In genomic region chr1:3139451-3139852, GRCh38 we compare ENCODE assay signal across 29 cellular contexts.
A peak's percentile ranks its signal among the peaks of the same experiment; 100 is the strongest.
DNase-seq lines count a peak whose midpoint lies in the region; ATAC-seq and TF ChIP-seq lines count a peak whose summit lies in the region.
"Had no signal": no experiment of that assay in that cellular context is flagged by ENCODE, and none has a peak within 500 bp of the region (broad histone marks: within the 10 kb centered on the region; RNA-seq: fewer than 3 reads in every experiment).

No MANE protein-coding gene starts in this region.

- H3K4me1 ChIP-seq in cardiac muscle cell (ENCODE audit: low read depth) (peaks cover 28% of the 10 kb centered on the region), thoracic aorta (ENCODE audit: control insufficient read depth in 1 of 2, low read depth in 2 of 2) (peaks cover 15 to 73% of the 10 kb centered on the region in 2 donors), GM23338 (ENCODE audit: insufficient read depth) (no peaks in the 10 kb centered on the region)
- H3K4me1 ChIP-seq: lower lobe of right lung, spleen, upper lobe of right lung had no signal

- no peaks in the 10 kb centered on the region for H3F3A ChIP-seq in GM23338 (replicated peaks; ENCODE audit: low read depth)

- H3K9me3 ChIP-seq in cardiac muscle cell (ENCODE audit: low read depth): no peaks in the 10 kb centered on the region
- H3K9me3 ChIP-seq in thoracic aorta: no peaks in the 10 kb centered on the region
- H3K9me3 ChIP-seq: lower lobe of right lung, spleen, upper lobe of right lung had no signal

- H3K36me3 ChIP-seq in cardiac muscle cell (no peaks in the 10 kb centered on the region), thoracic aorta (no peaks in the 10 kb centered on the region), GM23338 (ENCODE audit: insufficient read depth) (no peaks in the 10 kb centered on the region)
- H3K36me3 ChIP-seq: brain microvascular endothelial cell, lower lobe of right lung, spleen, upper lobe of right lung had no signal

- ATAC-seq in left cardiac atrium (no peak), thoracic aorta (ENCODE audit: insufficient number of reproducible peaks, low FRiP score, low read depth) (no peak), GM23338 (no peak)
- ATAC-seq: activated CD4-positive, CD25-positive, alpha-beta regulatory T cell treated with anti-CD3 and anti-CD28 coated beads, Interleukin-2, amount 50 U/mL, for 24 hours; lower lobe of right lung; natural killer cell; PC-3; upper lobe of right lung had no signal

- H3K4me3 ChIP-seq in cardiac muscle cell (no peak overlapping the region), thoracic aorta (peak overlapping the region; percentile 24), GM23338 (no peak overlapping the region)
- H3K4me3 ChIP-seq: spleen, upper lobe of right lung had no signal

- no peak for TF ChIP-seq CTCF in cardiac muscle cell (IDR thresholded peaks at IDR 0.05; ENCODE audit: low read depth, low read length)
- TF ChIP-seq CTCF in brain (conservative IDR thresholded peaks at IDR 0.05): no peak
- TF ChIP-seq CTCF in thoracic aorta (IDR thresholded peaks at IDR 0.05): no peak
- TF ChIP-seq CTCF in GM23338 (conservative IDR thresholded peaks at IDR 0.05; ENCODE audit: low read depth in 2 of 2): no peak

- DNase-seq in cardiac muscle cell (ENCODE audit: low read depth in 1 of 2, low spot score in 1 of 2) (no peak), left cardiac atrium (no peak), medulla oblongata (ENCODE audit: extremely low spot score) (peak; percentile 49), thoracic aorta (ENCODE audit: low spot score) (no peak), NCI-H1417 treated with DMSO at 0.1 percent for 48 hours (lab: John Stamatoyannopoulos, UW) (no peak), GM23338 (ENCODE audit: low spot score) (no peak)
- no peak for DNase-seq in activated naive CD4-positive, alpha-beta T cell treated with anti-CD3 and anti-CD28 coated beads for 36 hours
- DNase-seq: activated CD4-positive, alpha-beta T cell treated with anti-CD3 and anti-CD28 coated beads, Interleukin-2, amount 50 U/mL, for 4 hours; activated T-cell treated with anti-CD3 and anti-CD28 coated beads, Interleukin-2, amount 50 U/mL, for 48 hours; brain microvascular endothelial cell; CD4-positive, CD25-positive, alpha-beta regulatory T cell; DND-41; effector CD8-positive, alpha-beta T cell; glutamatergic neuron; IMR-90; lower lobe of right lung; MV-4-11; natural killer cell; NCI-H1436 treated with DMSO at 0.1 percent for 48 hours; NCI-H226; NCI-H526 treated with DMSO at 0.1 percent for 48 hours; PC-3; retina; spleen; stimulated activated CD4-positive, alpha-beta T cell treated with anti-CD3 and anti-CD28 coated beads, Interleukin-2, amount 100 ng/mL, for 24 hours; upper lobe of right lung had no signal

- H3K27ac Mint-ChIP-seq in brain: peak overlapping the region; percentile 55 to 95 (median 84)
- no peak overlapping the region for H3K27ac Mint-ChIP-seq in activated naive CD4-positive, alpha-beta T cell treated with anti-CD3 and anti-CD28 coated beads for 36 hours
- H3K27ac Mint-ChIP-seq in GM23338: no peak overlapping the region
- H3K27ac Mint-ChIP-seq: CD4-positive, CD25-positive, alpha-beta regulatory T cell; natural killer cell had no signal

- H4K20me1 ChIP-seq in GM23338 (replicated peaks; ENCODE audit: insufficient read depth): no peaks in the 10 kb centered on the region

- H3K4me3 Mint-ChIP-seq in brain: peak overlapping the region in 3 of 5 experiments; percentile 71 to 79 (median 75)
- H3K4me3 Mint-ChIP-seq in activated naive CD4-positive, alpha-beta T cell treated with anti-CD3 and anti-CD28 coated beads for 36 hours: no peak overlapping the region
- H3K4me3 Mint-ChIP-seq in GM23338: no peak overlapping the region
- H3K4me3 Mint-ChIP-seq: CD4-positive, CD25-positive, alpha-beta regulatory T cell; natural killer cell had no signal

- H3K9me2 ChIP-seq in GM23338 (ENCODE audit: insufficient read depth): no peaks in the 10 kb centered on the region

- intact Hi-C loops in left cardiac atrium (cut with DNase I): no loop called here
- intact Hi-C loops in activated naive CD4-positive, alpha-beta T cell treated with anti-CD3 and anti-CD28 coated beads for 36 hours (cut with micrococcal nuclease): no loop called here

- H3K36me3 Mint-ChIP-seq in brain (no peaks in the 10 kb centered on the region), GM23338 (ENCODE audit: low read depth) (no peaks in the 10 kb centered on the region)
- no peaks in the 10 kb centered on the region for H3K36me3 Mint-ChIP-seq in activated naive CD4-positive, alpha-beta T cell treated with anti-CD3 and anti-CD28 coated beads for 36 hours (ENCODE audit: low read depth)
- H3K36me3 Mint-ChIP-seq: CD4-positive, CD25-positive, alpha-beta regulatory T cell; natural killer cell had no signal

- H3K79me2 ChIP-seq in GM23338 (replicated peaks; ENCODE audit: insufficient read depth): no peaks in the 10 kb centered on the region

- H3K27me3 ChIP-seq in cardiac muscle cell (no peaks in the 10 kb centered on the region), thoracic aorta (replicated peaks; ENCODE audit: insufficient read depth) (no peaks in the 10 kb centered on the region), GM23338 (ENCODE audit: insufficient read depth) (no peaks in the 10 kb centered on the region)
- H3K27me3 ChIP-seq: upper lobe of right lung had no signal

- H2AFZ ChIP-seq in GM23338: no peak overlapping the region

- peaks cover 11% of the 10 kb centered on the region for H3K27me3 Mint-ChIP-seq in brain
- no peaks in the 10 kb centered on the region for H3K27me3 Mint-ChIP-seq in activated naive CD4-positive, alpha-beta T cell treated with anti-CD3 and anti-CD28 coated beads for 36 hours (ENCODE audit: low read depth)
- peaks cover 11% of the 10 kb centered on the region for H3K27me3 Mint-ChIP-seq in GM23338 (ENCODE audit: insufficient read depth, low read depth, poor library complexity)
- H3K27me3 Mint-ChIP-seq: CD4-positive, CD25-positive, alpha-beta regulatory T cell had no signal

- H3K9me3 Mint-ChIP-seq in brain (peaks cover 0 to 2% (median 0%) of the 10 kb centered on the region in 5 experiments), GM23338 (no peaks in the 10 kb centered on the region)
- H3K9me3 Mint-ChIP-seq in activated naive CD4-positive, alpha-beta T cell treated with anti-CD3 and anti-CD28 coated beads for 36 hours: no peaks in the 10 kb centered on the region
- H3K9me3 Mint-ChIP-seq: CD4-positive, CD25-positive, alpha-beta regulatory T cell; natural killer cell had no signal

- H3K27ac ChIP-seq in cardiac muscle cell: peak overlapping the region; percentile 62
- H3K27ac ChIP-seq in thoracic aorta: peak overlapping the region in 1 of 2 donors; percentile 16
- H3K27ac ChIP-seq in GM23338 (ENCODE audit: low read depth): no peak overlapping the region
- H3K27ac ChIP-seq: brain microvascular endothelial cell, epithelial cell of prostate, lower lobe of right lung, spleen, upper lobe of right lung had no signal

- CTCF ChIA-PET in activated naive CD4-positive, alpha-beta T cell treated with anti-CD3 and anti-CD28 coated beads for 36 hours (lab: Charles Lee): no interaction called here

- peaks cover 69% of the 10 kb centered on the region for H3K4me1 Mint-ChIP-seq in brain
- H3K4me1 Mint-ChIP-seq in activated naive CD4-positive, alpha-beta T cell treated with anti-CD3 and anti-CD28 coated beads for 36 hours (ENCODE audit: low read depth): no peaks in the 10 kb centered on the region
- no peaks in the 10 kb centered on the region for H3K4me1 Mint-ChIP-seq in GM23338
- H3K4me1 Mint-ChIP-seq: CD4-positive, CD25-positive, alpha-beta regulatory T cell; natural killer cell had no signal

- no peak overlapping the region for H3K4me2 ChIP-seq in GM23338

TF ChIP-seq in GM23338, 12 proteins besides CTCF, POLR2A, EP300 and RAD21 (continues in another document):
- no peak for TF ChIP-seq POLR2AphosphoS5 (IDR thresholded peaks at IDR 0.05; ENCODE audit: low read depth)
- TF ChIP-seq STAT1 (IDR thresholded peaks at IDR 0.05; ENCODE audit: unreplicated experiment): no peak
- no peak for TF ChIP-seq ZNF331 (CRISPR knock-in tag; IDR thresholded peaks at IDR 0.05; ENCODE audit: low read depth)
- no peak for TF ChIP-seq NANOG (IDR thresholded peaks at IDR 0.05; ENCODE audit: borderline replicate concordance)
- no peak for TF ChIP-seq ZNF114 (CRISPR knock-in tag; IDR thresholded peaks at IDR 0.05)
- TF ChIP-seq EZH2phosphoT487 (IDR thresholded peaks at IDR 0.05; ENCODE audit: unreplicated experiment): no peak

Comparison
In these comparisons a context has a peak if more than half of its experiments do, and no peak if none do; other contexts are left out.
1. H3K27ac Mint-ChIP-seq: peak in brain (5 of 5); none in activated naive CD4-positive, alpha-beta T cell treated with anti-CD3 and anti-CD28 coated beads for 36 hours (single experiment) and GM23338 (single experiment).
2. H3K4me3 Mint-ChIP-seq: peak in brain (3 of 5); none in activated naive CD4-positive, alpha-beta T cell treated with anti-CD3 and anti-CD28 coated beads for 36 hours (single experiment) and GM23338 (single experiment).